In the genomic region with DNA sequence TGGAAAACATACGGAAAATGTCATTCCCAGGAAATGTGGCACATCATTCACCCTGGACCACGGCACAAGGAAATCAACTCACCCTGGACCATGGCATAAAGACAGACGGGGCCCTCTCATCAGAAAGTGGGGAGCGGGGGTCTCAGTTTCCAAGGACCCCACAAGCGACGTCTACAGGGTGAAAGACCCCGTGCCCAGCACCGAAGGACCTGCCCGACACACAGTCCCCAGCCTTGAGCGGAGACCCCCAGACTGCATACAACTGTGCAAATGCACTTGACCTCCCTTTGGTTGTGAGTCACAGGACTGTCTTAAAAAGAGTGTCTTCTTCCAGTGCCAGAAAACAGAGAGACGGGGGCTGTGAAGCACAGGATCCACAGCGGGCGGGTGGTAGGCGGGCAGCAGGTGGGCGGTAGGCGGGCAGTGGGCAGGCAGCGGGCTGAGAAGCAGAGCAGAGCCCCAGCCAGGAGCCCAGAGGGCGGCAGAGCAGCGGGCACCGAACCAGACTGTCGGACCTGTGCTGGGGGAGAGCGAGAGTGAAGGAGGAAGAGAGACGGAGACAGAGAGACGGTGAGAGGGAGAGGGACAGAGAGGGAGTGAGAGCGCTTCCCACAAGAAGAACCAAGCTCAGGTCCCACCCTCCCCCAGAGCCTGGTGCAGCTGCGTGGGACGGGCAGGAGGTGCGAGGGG, we compare ENCODE assay signal across 12 cellular contexts. TPM values are rescaled to one million over a fixed set of nuclear protein-coding genes. Genes with fewer than 3 reads are reported as not detected.
DNase-seq lines count a peak whose midpoint lies in the region; ATAC-seq and TF ChIP-seq lines count a peak whose summit lies in the region.
"Had no signal": no experiment of that assay in that cellular context is flagged by ENCODE, and none has a peak within 500 bp of the region (broad histone marks: within the 10 kb centered on the region; RNA-seq: fewer than 3 reads in every experiment).

No MANE protein-coding gene starts in this region.

- peaks cover 88% of the 10 kb centered on the region for H3K79me2 ChIP-seq in osteoblast (ENCODE audit: insufficient read depth, low read length)

- H3K4me3 Mint-ChIP-seq in activated T-helper 1 cell treated with anti-CD3 and anti-CD28 coated beads, Interleukin-12 subunit alpha, Interleukin-12 subunit beta, Interleukin-2, Interleukin-4 antibody, amounts not matched to agents 30 ng/mL and 10 ng/mL and 1 ng/mL, durations not matched to agents 14 hours and 24 hours and 36 hours = no peak overlapping the region
- H3K4me3 Mint-ChIP-seq: neural crest cell had no signal

- H3K9me3 Mint-ChIP-seq in activated T-helper 1 cell treated with anti-CD3 and anti-CD28 coated beads, Interleukin-12 subunit alpha, Interleukin-12 subunit beta, Interleukin-2, Interleukin-4 antibody, amounts not matched to agents 30 ng/mL and 10 ng/mL and 1 ng/mL, durations not matched to agents 14 hours and 24 hours and 36 hours = no peaks in the 10 kb centered on the region
- H3K9me3 Mint-ChIP-seq: neural crest cell had no signal

- peak overlapping the region; percentile 2 to 62 (median 52); a peak in 20 of 22 replicates for H3K4me2 ChIP-seq in BLaER1 treated with 17β-estradiol and CSF1 and Interleukin-3, amounts not matched to agents 10 nM and 100 nM
- H3K4me2 ChIP-seq in osteoblast (ENCODE audit: insufficient read depth, low read length) = no peak overlapping the region

- H3K9me3 ChIP-seq in BLaER1 treated with 17β-estradiol and CSF1 and Interleukin-3, amounts not matched to agents 10 nM and 100 nM (replicated peaks in 1 of 11) = no peaks in the 10 kb centered on the region
- H3K9me3 ChIP-seq in esophagus muscularis mucosa (no peaks in the 10 kb centered on the region), osteoblast (ENCODE audit: low read depth, low read length) (no peaks in the 10 kb centered on the region)

- peak overlapping the region in 4 of 11 experiments; percentile 17 to 38 (median 32); a peak in 4 of 22 replicates for H3K27ac ChIP-seq in BLaER1 treated with 17β-estradiol and CSF1 and Interleukin-3, amounts not matched to agents 10 nM and 100 nM
- H3K27ac ChIP-seq in RWPE1 = peak overlapping the region; percentile 62
- peak overlapping the region; percentile 77 to 83 (median 79) for H3K27ac ChIP-seq in esophagus muscularis mucosa (replicated peaks in 1 of 4)
- peak overlapping the region; percentile 12 for H3K27ac ChIP-seq in osteoblast (ENCODE audit: low read depth, low read length)

- CTCF ChIA-PET in RWPE1 (lab: Yijun Ruan, JAX) = no interaction called here

- peak overlapping the region in 4 of 11 experiments; percentile 15 to 36 (median 24); a peak in 5 of 22 replicates for H3K9ac ChIP-seq in BLaER1 treated with 17β-estradiol and CSF1 and Interleukin-3, amounts not matched to agents 10 nM and 100 nM

- 87% methylated on average over 28 of the region's 28 CpGs for WGBS in esophagus muscularis mucosa

- H3K27me3 Mint-ChIP-seq in activated T-helper 1 cell treated with anti-CD3 and anti-CD28 coated beads, Interleukin-12 subunit alpha, Interleukin-12 subunit beta, Interleukin-2, Interleukin-4 antibody, amounts not matched to agents 30 ng/mL and 10 ng/mL and 1 ng/mL, durations not matched to agents 14 hours and 24 hours and 36 hours (ENCODE audit: insufficient read depth) = no peaks in the 10 kb centered on the region

- H2AFZ ChIP-seq in osteoblast (ENCODE audit: low read length) = no peak overlapping the region

- POLR2A ChIA-PET in RWPE1 (lab: Yijun Ruan, JAX; ENCODE audit: low non-redundant PET) = no interaction called here

- peaks cover 56 to 86% (median 83%) of the 10 kb centered on the region in 10 experiments for H3K4me1 ChIP-seq in BLaER1 treated with 17β-estradiol and CSF1 and Interleukin-3, amounts not matched to agents 10 nM and 100 nM
- H3K4me1 ChIP-seq in esophagus muscularis mucosa (peaks cover 26 to 77% (median 63%) of the 10 kb centered on the region in 4 donors), osteoblast (ENCODE audit: insufficient read depth, low read length) (peaks cover 10% of the 10 kb centered on the region)

- H4K20me1 ChIP-seq in BLaER1 treated with 17β-estradiol and CSF1 and Interleukin-3, amounts not matched to agents 10 nM and 100 nM = peaks cover 73 to 88% (median 82%) of the 10 kb centered on the region in 11 experiments
- H4K20me1 ChIP-seq in osteoblast (ENCODE audit: insufficient read depth, low read length) = peaks cover 39% of the 10 kb centered on the region

- no peaks in the 10 kb centered on the region for H3K27me3 ChIP-seq in BLaER1 treated with 17β-estradiol and CSF1 and Interleukin-3, amounts not matched to agents 10 nM and 100 nM
- H3K27me3 ChIP-seq in esophagus muscularis mucosa (no peaks in the 10 kb centered on the region), osteoblast (ENCODE audit: insufficient read depth, low read length) (no peaks in the 10 kb centered on the region)

- H3K27ac Mint-ChIP-seq in activated T-helper 1 cell treated with anti-CD3 and anti-CD28 coated beads, Interleukin-12 subunit alpha, Interleukin-12 subunit beta, Interleukin-2, Interleukin-4 antibody, amounts not matched to agents 30 ng/mL and 10 ng/mL and 1 ng/mL, durations not matched to agents 14 hours and 24 hours and 36 hours = no peak overlapping the region

- TF ChIP-seq EP300 in esophagus muscularis mucosa (IDR thresholded peaks at IDR 0.05) = no peak

- H3K4me3 ChIP-seq in BLaER1 treated with 17β-estradiol and CSF1 and Interleukin-3, amounts not matched to agents 10 nM and 100 nM = no peak overlapping the region
- H3K4me3 ChIP-seq in esophagus muscularis mucosa (no peak overlapping the region), osteoblast (ENCODE audit: insufficient read depth, low read length) (no peak overlapping the region)

- peaks cover 10% of the 10 kb centered on the region for H3K36me3 Mint-ChIP-seq in activated T-helper 1 cell treated with anti-CD3 and anti-CD28 coated beads, Interleukin-12 subunit alpha, Interleukin-12 subunit beta, Interleukin-2, Interleukin-4 antibody, amounts not matched to agents 30 ng/mL and 10 ng/mL and 1 ng/mL, durations not matched to agents 14 hours and 24 hours and 36 hours (ENCODE audit: low read depth)

- no peak for TF ChIP-seq CTCF in RWPE1 (conservative IDR thresholded peaks at IDR 0.05; ENCODE audit: low read depth)
- TF ChIP-seq CTCF in esophagus muscularis mucosa (IDR thresholded peaks at IDR 0.05) = no peak
- no peak for TF ChIP-seq CTCF in osteoblast (IDR thresholded peaks at IDR 0.05; ENCODE audit: extremely low read depth, low read depth, low read length)

- H3K4me1 Mint-ChIP-seq in activated T-helper 1 cell treated with anti-CD3 and anti-CD28 coated beads, Interleukin-12 subunit alpha, Interleukin-12 subunit beta, Interleukin-2, Interleukin-4 antibody, amounts not matched to agents 30 ng/mL and 10 ng/mL and 1 ng/mL, durations not matched to agents 14 hours and 24 hours and 36 hours (ENCODE audit: low read depth) = peaks cover 9% of the 10 kb centered on the region

- no peak for ATAC-seq in HG03342 (IDR thresholded peaks at IDR 0.05; ENCODE audit: unreplicated experiment)

- no peak for TF ChIP-seq POLR2A in esophagus muscularis mucosa (IDR thresholded peaks at IDR 0.05; ENCODE audit: low read depth)

- intact Hi-C loops in esophagus muscularis mucosa (cut with DNase I) = loop anchor here (5.0 kb wide), 1 partner anchor 35 kb away; no protein-coding TSS in a partner anchor
- intact Hi-C loops in activated T-helper 1 cell treated with anti-CD3 and anti-CD28 coated beads, Interleukin-12 subunit alpha, Interleukin-12 subunit beta, Interleukin-2, Interleukin-4 antibody, amounts not matched to agents 30 ng/mL and 10 ng/mL and 1 ng/mL, durations not matched to agents 14 hours and 24 hours and 36 hours (cut with micrococcal nuclease) = no loop called here

- no peak for DNase-seq in RWPE1 (ENCODE audit: low spot score)
- no peak for DNase-seq in esophagus muscularis mucosa (ENCODE audit: extremely low spot score)
- DNase-seq in osteoblast (ENCODE audit: insufficient read length, low spot score, missing footprints) = peak; percentile 73
- DNase-seq in superior temporal gyrus (ENCODE audit: extremely low spot score) = no peak
- no peak for DNase-seq in activated T-helper 1 cell treated with anti-CD3 and anti-CD28 coated beads, Interleukin-12 subunit alpha, Interleukin-12 subunit beta, Interleukin-2, Interleukin-4 antibody, amounts not matched to agents 30 ng/mL and 10 ng/mL and 1 ng/mL, durations not matched to agents 14 hours and 24 hours and 36 hours (ENCODE audit: low spot score)
- DNase-seq in middle frontal gyrus (ENCODE audit: extremely low spot score, low spot score) = no peak
- DNase-seq: activated CD8-positive, alpha-beta memory T cell treated with anti-CD3 and anti-CD28 coated beads for 24 hours; NCI-H2171 treated with DMSO at 0.1 percent for 48 hours; SIG-M5 had no signal

- H3K36me3 ChIP-seq in BLaER1 treated with 17β-estradiol and CSF1 and Interleukin-3, amounts not matched to agents 10 nM and 100 nM = peaks cover 0 to 9% (median 0%) of the 10 kb centered on the region in 11 experiments; a peak in 2 of 22 replicates
- H3K36me3 ChIP-seq in esophagus muscularis mucosa (no peaks in the 10 kb centered on the region), osteoblast (ENCODE audit: insufficient read depth, low read length) (no peaks in the 10 kb centered on the region)

RNA-seq across cellular contexts. Expression of a gene that starts 30.4 kb away (rescaled TPM):
- 10 to 100 TPM; 29.5 to 38.1 (median 34.6) TPM for total RNA-seq in esophagus muscularis mucosa
- 40.7 and 41.3 TPM in 2 replicates for total RNA-seq in osteoblast
- total RNA-seq in activated T-helper 1 cell treated with anti-CD3 and anti-CD28 coated beads, Interleukin-12 subunit alpha, Interleukin-12 subunit beta, Interleukin-2, Interleukin-4 antibody, amounts not matched to agents 30 ng/mL and 10 ng/mL and 1 ng/mL, durations not matched to agents 14 hours and 24 hours and 36 hours = 22.9 and 23.5 TPM in 2 replicates
